12 cellular contexts compared by ENCODE assay signal in genomic region chr15:38996111-38996541, GRCh38.
DNase-seq lines count a peak whose midpoint lies in the region; TF ChIP-seq lines count a peak whose summit lies in the region.
"Had no signal": no experiment of that assay in that cellular context is flagged by ENCODE, and none has a peak within 500 bp of the region (broad histone marks: within the 10 kb centered on the region; RNA-seq: fewer than 3 reads in every experiment).

No MANE protein-coding gene starts in this region.

- no peaks in the 10 kb centered on the region for H3K36me3 ChIP-seq in skeletal muscle tissue (ENCODE audit: control insufficient read depth in 3 of 3, insufficient read depth in 3 of 3, low read length in 3 of 3)

- H3K27ac ChIP-seq in skeletal muscle tissue (ENCODE audit: low read depth, low read length) = peak overlapping the region; percentile 11
- H3K27ac ChIP-seq: foreskin keratinocyte had no signal

- TF ChIP-seq CTCF in HFF-Myc (IDR thresholded peaks at IDR 0.05; ENCODE audit: low read depth, low read length, missing control alignments) (no peak), astrocyte of the spinal cord (IDR thresholded peaks at IDR 0.05; ENCODE audit: low read depth, low read length) (no peak)

- peak; percentile 63 for DNase-seq in HFF-Myc (ENCODE audit: extremely low read depth, low read depth)
- DNase-seq in astrocyte of the spinal cord (ENCODE audit: low read depth, low spot score) = peak; percentile 91
- peak; percentile 91 for DNase-seq in glomerular visceral epithelial cell (ENCODE audit: extremely low spot score)
- no peak for DNase-seq in NCI-H1930 (lab: John Stamatoyannopoulos, UW)
- no peak for DNase-seq in DMS53 treated with DMSO at 0.1 percent for 48 hours (lab: John Stamatoyannopoulos, UW; ENCODE audit: unreplicated experiment)
- DNase-seq in cerebellar nuclear complex (lab: John Stamatoyannopoulos, UW) = no peak
- DNase-seq: activated CD8-positive, alpha-beta memory T cell treated with anti-CD3 and anti-CD28 coated beads for 24 hours; activated naive CD8-positive, alpha-beta T cell treated with anti-CD3 and anti-CD28 coated beads, Interleukin-2, amount 50 U/mL, for 24 hours; NCI-H69; stimulated activated naive B cell treated with anti-CD40 and anti-IgM and Interleukin-4, amounts not matched to agents 10 μg/mL and 1 μg/mL and 100 μg/mL, for 72 hours had no signal

- in situ Hi-C loops in astrocyte of the spinal cord (cut with HindIII; ENCODE audit: low sequenced_read_pairs) = no loop called here

- peaks cover 2 to 4% (median 3%) of the 10 kb centered on the region in 3 donors for H3K4me1 ChIP-seq in skeletal muscle tissue (ENCODE audit: control insufficient read depth in 3 of 3, insufficient read depth in 3 of 3, low read length in 3 of 3)

- no peaks in the 10 kb centered on the region for H3K9me3 ChIP-seq in skeletal muscle tissue (ENCODE audit: control insufficient read depth in 3 of 3, low read length in 3 of 3)

- H3K4me3 ChIP-seq in HFF-Myc (replicated peaks; ENCODE audit: low read depth, low read length) (no peak overlapping the region), astrocyte of the spinal cord (ENCODE audit: low read depth, low read length) (no peak overlapping the region), skeletal muscle tissue (ENCODE audit: low read length in 3 of 3) (no peak overlapping the region)

- no peaks in the 10 kb centered on the region for H3K27me3 ChIP-seq in skeletal muscle tissue (ENCODE audit: control insufficient read depth in 3 of 3, insufficient read depth in 3 of 3, low read length in 3 of 3)
- H3K27me3 ChIP-seq: foreskin keratinocyte had no signal

- no peak overlapping the region for H3K9ac ChIP-seq in skeletal muscle tissue (ENCODE audit: low read depth in 1 of 3, low read length in 3 of 3)

Comparison
In these comparisons a context has a peak if more than half of its experiments do, and no peak if none do; other contexts are left out.
1. DNase-seq: peak in HFF-Myc (single experiment), astrocyte of the spinal cord (single experiment) and glomerular visceral epithelial cell (single experiment); none in NCI-H1930 (0 of 2), DMS53 treated with DMSO at 0.1 percent for 48 hours (single experiment) and cerebellar nuclear complex (0 of 2).